ENCODE assay signal across 1 cellular context in genomic region chr20:35699127-35699913, GRCh38.
TF ChIP-seq lines count a peak whose summit lies in the region.

Gene NFS1 (minus strand): TSS chr20:35699352. CDS start chr20:35699288, 64 bp downstream.
Gene ROMO1 (plus strand): TSS chr20:35699405. CDS start chr20:35699633, 228 bp downstream.

TF ChIP-seq in HepG2, 621 proteins besides CTCF, POLR2A, EP300 and RAD21 (continued from another document and continues in another):
- TF ChIP-seq ARID3A (IDR thresholded peaks at IDR 0.05; ENCODE audit: low read depth, low read length) (no peak), GTF2F1 (IDR thresholded peaks at IDR 0.05; ENCODE audit: low read length) (no peak), TBX3 (IDR thresholded peaks at IDR 0.05; ENCODE audit: borderline replicate concordance) (peak; percentile 51), POLR2AphosphoS5 (IDR thresholded peaks at IDR 0.05; ENCODE audit: low read depth, low read length) (peak; percentile 92), ATF6 (CRISPR knock-in tag; conservative IDR thresholded peaks at IDR 0.05) (peak; percentile 91; the same call in 1 of the 2 replicates), ZFP1 (CRISPR knock-in tag; IDR thresholded peaks at IDR 0.05) (peak; percentile 92; the same call in 1 of the 2 replicates), ZNF619 (CRISPR knock-in tag; IDR thresholded peaks at IDR 0.05) (peak; percentile 97), ZNF878 (CRISPR knock-in tag; IDR thresholded peaks at IDR 0.05) (peak; percentile 97), MTERF4 (CRISPR knock-in tag; IDR thresholded peaks at IDR 0.05) (peak; percentile 65; the same call in 1 of the 2 replicates), ZFYVE20 (CRISPR knock-in tag; IDR thresholded peaks at IDR 0.05; ENCODE audit: borderline replicate concordance, low read depth) (peak; percentile 69; the same call in 1 of the 2 replicates), ZSCAN29 (CRISPR knock-in tag; conservative IDR thresholded peaks at IDR 0.05) (peak; percentile 95; the same call in 1 of the 2 replicates), U2AF2 (IDR thresholded peaks at IDR 0.05; ENCODE audit: low read depth, low read length) (no peak), ZNF816 (CRISPR knock-in tag; IDR thresholded peaks at IDR 0.05; ENCODE audit: borderline replicate concordance) (peak; percentile 98), MAFF (IDR thresholded peaks at IDR 0.05; ENCODE audit: low read depth, low read length) (no peak), ZSCAN5A (CRISPR knock-in tag; IDR thresholded peaks at IDR 0.05; ENCODE audit: borderline replicate concordance) (peak; percentile 99), ZNF580 (CRISPR knock-in tag; IDR thresholded peaks at IDR 0.05; ENCODE audit: borderline replicate concordance, low read depth) (peak; percentile 93; the same call in 1 of the 2 replicates), ISX (CRISPR knock-in tag; conservative IDR thresholded peaks at IDR 0.05) (0 out of 2 replicates have a peak, but pooled peaks have one; percentile 75), AHR (CRISPR knock-in tag; IDR thresholded peaks at IDR 0.05) (peak; percentile 95), PBX3 (CRISPR knock-in tag; IDR thresholded peaks at IDR 0.05; ENCODE audit: borderline replicate concordance) (peak; percentile 72; the same call in 1 of the 2 replicates), MEIS2 (CRISPR knock-in tag; IDR thresholded peaks at IDR 0.05) (peak; percentile 80), JDP2 (CRISPR knock-in tag; IDR thresholded peaks at IDR 0.05; ENCODE audit: borderline replicate concordance) (peak; percentile 61; the same call in 1 of the 2 replicates), KDM3A (CRISPR knock-in tag; IDR thresholded peaks at IDR 0.05; ENCODE audit: low read depth) (peak; percentile 98), CENPX (CRISPR knock-in tag; IDR thresholded peaks at IDR 0.05) (no peak), AKAP8 (CRISPR knock-in tag; IDR thresholded peaks at IDR 0.05) (peak; percentile 96; the same call in 1 of the 2 replicates), ZSCAN31 (CRISPR knock-in tag; IDR thresholded peaks at IDR 0.05; ENCODE audit: low read depth) (peak; percentile 99), GRHL1 (CRISPR knock-in tag; conservative IDR thresholded peaks at IDR 0.05) (no peak), ZNF574 (CRISPR knock-in tag; IDR thresholded peaks at IDR 0.05) (peak; percentile 97), PCBP2 (optimal IDR thresholded peaks at IDR 0.05; ENCODE audit: low read depth, low read length, poor library complexity, severe bottlenecking) (peak; percentile 19), ZFP37 (CRISPR knock-in tag; IDR thresholded peaks at IDR 0.05; ENCODE audit: borderline replicate concordance) (peak; percentile 97), ZNF780A (CRISPR knock-in tag; IDR thresholded peaks at IDR 0.05) (peak; percentile 96), JUND (CRISPR knock-in tag; IDR thresholded peaks at IDR 0.05) (0 out of 2 replicates have a peak, but pooled peaks have one; percentile 71), HMGXB3 (CRISPR knock-in tag; IDR thresholded peaks at IDR 0.05; ENCODE audit: borderline replicate concordance) (peak; percentile 90; the same call in 1 of the 2 replicates), TFDP1 (CRISPR knock-in tag; IDR thresholded peaks at IDR 0.05; ENCODE audit: borderline replicate concordance) (peak; percentile 88), GLI4 (CRISPR knock-in tag; IDR thresholded peaks at IDR 0.05; ENCODE audit: borderline replicate concordance) (peak; percentile 93; the same call in 1 of the 2 replicates), HMG20A (CRISPR knock-in tag; IDR thresholded peaks at IDR 0.05; ENCODE audit: borderline replicate concordance) (peak; percentile 8; the same call in 1 of the 2 replicates), KDM4B (CRISPR knock-in tag; IDR thresholded peaks at IDR 0.05) (peak; percentile 99), ARHGAP35 (CRISPR knock-in tag; IDR thresholded peaks at IDR 0.05; ENCODE audit: borderline replicate concordance) (peak; percentile 93), KDM2A (CRISPR knock-in tag; IDR thresholded peaks at IDR 0.05; ENCODE audit: borderline replicate concordance, low read depth) (peak; percentile 100), TBP (CRISPR knock-in tag; IDR thresholded peaks at IDR 0.05) (no peak; the same call in 1 of the 2 replicates)
